Comparison of ENCODE assay signal across 27 cellular contexts in the genomic region with DNA sequence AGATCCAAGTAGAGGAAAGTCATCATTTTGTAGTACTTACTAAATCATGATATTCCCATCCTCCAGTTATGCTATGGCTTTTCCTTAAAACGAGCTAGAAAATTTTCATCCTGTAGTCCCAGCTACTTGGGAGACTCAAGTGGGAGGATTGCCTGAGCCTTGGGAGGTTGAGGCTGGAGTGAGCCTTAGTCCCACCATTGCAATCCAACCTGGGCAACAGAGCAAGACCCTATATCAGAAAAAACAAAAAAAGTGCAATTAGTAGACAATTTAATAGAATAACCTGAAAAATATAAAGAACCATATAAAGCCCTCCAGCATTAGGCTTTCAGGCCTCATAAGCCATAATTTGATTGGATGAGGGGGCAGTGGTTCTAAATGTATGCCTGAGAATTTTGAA.
"Had no signal": no experiment of that assay in that cellular context is flagged by ENCODE, and none has a peak within 500 bp of the region (broad histone marks: within the 10 kb centered on the region; RNA-seq: fewer than 3 reads in every experiment).

No MANE protein-coding gene starts in this region.

- H3K27me3 Mint-ChIP-seq: activated CD4-positive, alpha-beta memory T cell treated with anti-CD3 and anti-CD28 coated beads, Interleukin-2, amount 10 ng/mL, durations not matched to agents 7 days and 5 days; activated CD4-positive, alpha-beta T cell treated with anti-CD3 and anti-CD28 coated beads, Interleukin-2, amount 10 ng/mL, durations not matched to agents 7 days and 5 days; activated naive CD8-positive, alpha-beta T cell; activated T-helper 17 cell treated with anti-CD3 and anti-CD28 coated beads, Interleukin-2, amount 50 U/mL, for 72 hours; central memory CD8-positive, alpha-beta T cell; dendritic cell treated with granulocyte-macrophage colony-stimulating factor and Interleukin-4, amounts not matched to agents 40 ng/mL and 50 ng/mL, for 4 days had no signal

- DNase-seq: activated CD4-positive, alpha-beta memory T cell treated with anti-CD3 and anti-CD28 coated beads, Interleukin-2, amount 10 ng/mL, durations not matched to agents 7 days and 5 days; activated CD4-positive, alpha-beta T cell treated with anti-CD3 and anti-CD28 coated beads for 1 hour; activated CD4-positive, alpha-beta T cell treated with anti-CD3 and anti-CD28 coated beads for 4 hours; activated CD4-positive, alpha-beta T cell treated with anti-CD3 and anti-CD28 coated beads, Interleukin-2, amount 10 ng/mL, durations not matched to agents 7 days and 5 days; activated CD4-positive, alpha-beta T cell treated with anti-CD3 and anti-CD28 coated beads, Interleukin-2, amount 50 U/mL, for 4 hours; activated CD8-positive, alpha-beta memory T cell treated with anti-CD3 and anti-CD28 coated beads for 24 hours; activated effector memory CD4-positive, alpha-beta T cell treated with Interleukin-2 at 50 U/mL for 16 hours; activated gamma-delta T cell treated with Interleukin-2 at 50 U/mL for 16 hours; activated naive CD4-positive, alpha-beta T cell treated with anti-CD3 and anti-CD28 coated beads, Interleukin-2, amount 50 U/mL, for 16 hours; activated naive CD4-positive, alpha-beta T cell treated with Interleukin-2 at 50 U/mL for 16 hours; activated T-cell treated with anti-CD3 and anti-CD28 coated beads, Interleukin-2, amount 50 U/mL, for 4 hours; amniotic stem cell; anterior cingulate cortex; brain microvascular endothelial cell; dorsolateral prefrontal cortex; effector memory CD4-positive, alpha-beta T cell; endodermal cell; foreskin fibroblast; T-helper 2 cell had no signal

- H3K36me3 ChIP-seq: brain microvascular endothelial cell had no signal

- FAIRE-seq: astrocyte, bronchial epithelial cell had no signal

- H3K27ac ChIP-seq: brain microvascular endothelial cell, coronary artery, dorsolateral prefrontal cortex had no signal

- H3K4me3 Mint-ChIP-seq: activated CD4-positive, alpha-beta memory T cell treated with anti-CD3 and anti-CD28 coated beads, Interleukin-2, amount 10 ng/mL, durations not matched to agents 7 days and 5 days; activated CD4-positive, alpha-beta T cell treated with anti-CD3 and anti-CD28 coated beads, Interleukin-2, amount 10 ng/mL, durations not matched to agents 7 days and 5 days; activated naive CD8-positive, alpha-beta T cell; activated T-cell treated with anti-CD3 and anti-CD28 coated beads, Interleukin-2, amount 50 U/mL, for 4 hours; activated T-helper 17 cell treated with anti-CD3 and anti-CD28 coated beads, Interleukin-2, amount 50 U/mL, for 72 hours; central memory CD8-positive, alpha-beta T cell; dendritic cell treated with granulocyte-macrophage colony-stimulating factor and Interleukin-4, amounts not matched to agents 40 ng/mL and 50 ng/mL, for 4 days; endodermal cell had no signal

- H3K27ac Mint-ChIP-seq: activated CD4-positive, alpha-beta memory T cell treated with anti-CD3 and anti-CD28 coated beads, Interleukin-2, amount 10 ng/mL, durations not matched to agents 7 days and 5 days; activated CD4-positive, alpha-beta T cell treated with anti-CD3 and anti-CD28 coated beads, Interleukin-2, amount 10 ng/mL, durations not matched to agents 7 days and 5 days; activated naive CD8-positive, alpha-beta T cell; activated T-helper 17 cell treated with anti-CD3 and anti-CD28 coated beads, Interleukin-2, amount 50 U/mL, for 72 hours; dendritic cell treated with granulocyte-macrophage colony-stimulating factor and Interleukin-4, amounts not matched to agents 40 ng/mL and 50 ng/mL, for 4 days had no signal

- H3K4me3 ChIP-seq: coronary artery, dorsolateral prefrontal cortex had no signal

- ATAC-seq: activated T-cell treated with anti-CD3 and anti-CD28 coated beads, Interleukin-2, amount 50 U/mL, for 4 hours; activated T-helper 17 cell treated with anti-CD3 and anti-CD28 coated beads, Interleukin-2, amount 50 U/mL, for 72 hours; esophagus mucosa had no signal

- H3K9me3 Mint-ChIP-seq: activated CD4-positive, alpha-beta memory T cell treated with anti-CD3 and anti-CD28 coated beads, Interleukin-2, amount 10 ng/mL, durations not matched to agents 7 days and 5 days; activated CD4-positive, alpha-beta T cell treated with anti-CD3 and anti-CD28 coated beads, Interleukin-2, amount 10 ng/mL, durations not matched to agents 7 days and 5 days; activated T-cell treated with anti-CD3 and anti-CD28 coated beads, Interleukin-2, amount 50 U/mL, for 4 hours; activated T-helper 17 cell treated with anti-CD3 and anti-CD28 coated beads, Interleukin-2, amount 50 U/mL, for 72 hours; central memory CD8-positive, alpha-beta T cell; dendritic cell treated with granulocyte-macrophage colony-stimulating factor and Interleukin-4, amounts not matched to agents 40 ng/mL and 50 ng/mL, for 4 days; endodermal cell had no signal

- H3K36me3 Mint-ChIP-seq: activated naive CD8-positive, alpha-beta T cell had no signal

- H3K27me3 ChIP-seq: brain microvascular endothelial cell, dorsolateral prefrontal cortex had no signal
